Comparison of ENCODE assay signal across 1 cellular context in the genomic region with DNA sequence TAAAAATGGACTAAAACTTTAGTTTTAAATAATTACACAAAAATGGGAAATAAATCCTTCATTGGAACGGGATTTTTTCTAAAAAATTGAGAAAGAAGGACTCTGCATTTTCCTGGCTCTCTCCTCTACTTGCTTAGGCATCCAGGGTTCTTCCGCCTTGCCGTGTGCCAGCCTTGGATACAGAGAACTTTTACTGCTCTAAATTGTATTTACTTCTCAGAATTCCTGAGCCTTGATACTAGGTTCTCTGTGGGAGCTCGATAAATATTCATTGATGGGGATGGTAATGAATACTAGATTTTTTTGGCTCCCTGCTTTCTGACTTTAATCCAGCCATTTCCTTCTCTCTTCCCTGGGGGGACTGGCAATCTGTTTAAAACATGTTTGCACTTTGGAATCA.
TF ChIP-seq lines count a peak whose summit lies in the region.

No MANE protein-coding gene starts in this region.

TF ChIP-seq in WTC11, 78 proteins besides CTCF, POLR2A, EP300 and RAD21 (continued from another document):
- TF ChIP-seq, protein P1, sequence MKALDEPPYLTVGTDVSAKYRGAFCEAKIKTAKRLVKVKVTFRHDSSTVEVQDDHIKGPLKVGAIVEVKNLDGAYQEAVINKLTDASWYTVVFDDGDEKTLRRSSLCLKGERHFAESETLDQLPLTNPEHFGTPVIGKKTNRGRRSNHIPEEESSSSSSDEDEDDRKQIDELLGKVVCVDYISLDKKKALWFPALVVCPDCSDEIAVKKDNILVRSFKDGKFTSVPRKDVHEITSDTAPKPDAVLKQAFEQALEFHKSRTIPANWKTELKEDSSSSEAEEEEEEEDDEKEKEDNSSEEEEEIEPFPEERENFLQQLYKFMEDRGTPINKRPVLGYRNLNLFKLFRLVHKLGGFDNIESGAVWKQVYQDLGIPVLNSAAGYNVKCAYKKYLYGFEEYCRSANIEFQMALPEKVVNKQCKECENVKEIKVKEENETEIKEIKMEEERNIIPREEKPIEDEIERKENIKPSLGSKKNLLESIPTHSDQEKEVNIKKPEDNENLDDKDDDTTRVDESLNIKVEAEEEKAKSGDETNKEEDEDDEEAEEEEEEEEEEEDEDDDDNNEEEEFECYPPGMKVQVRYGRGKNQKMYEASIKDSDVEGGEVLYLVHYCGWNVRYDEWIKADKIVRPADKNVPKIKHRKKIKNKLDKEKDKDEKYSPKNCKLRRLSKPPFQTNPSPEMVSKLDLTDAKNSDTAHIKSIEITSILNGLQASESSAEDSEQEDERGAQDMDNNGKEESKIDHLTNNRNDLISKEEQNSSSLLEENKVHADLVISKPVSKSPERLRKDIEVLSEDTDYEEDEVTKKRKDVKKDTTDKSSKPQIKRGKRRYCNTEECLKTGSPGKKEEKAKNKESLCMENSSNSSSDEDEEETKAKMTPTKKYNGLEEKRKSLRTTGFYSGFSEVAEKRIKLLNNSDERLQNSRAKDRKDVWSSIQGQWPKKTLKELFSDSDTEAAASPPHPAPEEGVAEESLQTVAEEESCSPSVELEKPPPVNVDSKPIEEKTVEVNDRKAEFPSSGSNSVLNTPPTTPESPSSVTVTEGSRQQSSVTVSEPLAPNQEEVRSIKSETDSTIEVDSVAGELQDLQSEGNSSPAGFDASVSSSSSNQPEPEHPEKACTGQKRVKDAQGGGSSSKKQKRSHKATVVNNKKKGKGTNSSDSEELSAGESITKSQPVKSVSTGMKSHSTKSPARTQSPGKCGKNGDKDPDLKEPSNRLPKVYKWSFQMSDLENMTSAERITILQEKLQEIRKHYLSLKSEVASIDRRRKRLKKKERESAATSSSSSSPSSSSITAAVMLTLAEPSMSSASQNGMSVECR (CRISPR knock-in tag; IDR thresholded peaks at IDR 0.05; ENCODE audit: borderline replicate concordance): no peak
- no peak for TF ChIP-seq ZNF396 (CRISPR knock-in tag; IDR thresholded peaks at IDR 0.05; ENCODE audit: borderline replicate concordance)
TF ChIP-seq in WTC11: peak in this region for 0.
